In genomic region chr12:92396647-92397258, GRCh38 we compare ENCODE assay signal across 12 cellular contexts.
A peak's percentile ranks its signal among the peaks of the same experiment; 100 is the strongest.
DNase-seq lines count a peak whose midpoint lies in the region; ATAC-seq and TF ChIP-seq lines count a peak whose summit lies in the region.
"Had no signal": no experiment of that assay in that cellular context is flagged by ENCODE, and none has a peak within 500 bp of the region (broad histone marks: within the 10 kb centered on the region; RNA-seq: fewer than 3 reads in every experiment).

No MANE protein-coding gene starts in this region.

- peak overlapping the region; percentile 73 for H3K27ac Mint-ChIP-seq in activated naive CD4-positive, alpha-beta T cell treated with anti-CD3 and anti-CD28 coated beads for 36 hours
- H3K27ac Mint-ChIP-seq in activated T-cell treated with anti-CD3 and anti-CD28 coated beads, Interleukin-2, amount 50 U/mL, for 72 hours, result peak overlapping the region; percentile 94
- H3K27ac Mint-ChIP-seq: nephron had no signal

- TF ChIP-seq POLR2A in uterus (IDR thresholded peaks at IDR 0.05) (no peak), tibial nerve (IDR thresholded peaks at IDR 0.05) (no peak)

- peak; percentile 39 for DNase-seq in activated naive CD4-positive, alpha-beta T cell treated with anti-CD3 and anti-CD28 coated beads for 36 hours
- DNase-seq in activated naive CD4-positive, alpha-beta T cell treated with anti-CD3 and anti-CD28 coated beads, Interleukin-2, amount 50 U/mL, for 16 hours, result no peak
- DNase-seq in activated T-cell treated with anti-CD3 and anti-CD28 coated beads, Interleukin-2, amount 50 U/mL, for 72 hours, result peak in 1 of 2 donors; percentile 14
- DNase-seq in fibroblast of the conjunctiva (ENCODE audit: low read depth) (peak; percentile 6), uterus (peak in 1 of 2 donors; percentile 23), tibial nerve (ENCODE audit: low spot score in 2 of 2) (no peak)
- DNase-seq: COR-L47, heart right ventricle, SHP77 had no signal

- peaks cover 28% of the 10 kb centered on the region for H3K36me3 Mint-ChIP-seq in activated naive CD4-positive, alpha-beta T cell treated with anti-CD3 and anti-CD28 coated beads for 36 hours (ENCODE audit: low read depth)
- H3K36me3 Mint-ChIP-seq in activated T-cell treated with anti-CD3 and anti-CD28 coated beads, Interleukin-2, amount 50 U/mL, for 72 hours (ENCODE audit: insufficient read depth in 2 of 2), result peaks cover 16 to 35% of the 10 kb centered on the region in 2 donors

- H3K4me1 ChIP-seq in uterus (no peaks in the 10 kb centered on the region), tibial nerve (peaks cover 0 to 3% (median 0%) of the 10 kb centered on the region in 4 donors)

- H3K4me1 Mint-ChIP-seq in activated naive CD4-positive, alpha-beta T cell treated with anti-CD3 and anti-CD28 coated beads for 36 hours (ENCODE audit: low read depth), result peaks cover 97% of the 10 kb centered on the region
- peaks cover 91% of the 10 kb centered on the region for H3K4me1 Mint-ChIP-seq in activated T-cell treated with anti-CD3 and anti-CD28 coated beads, Interleukin-2, amount 50 U/mL, for 72 hours (ENCODE audit: low read depth)

- TF ChIP-seq CTCF in uterus (IDR thresholded peaks at IDR 0.05) (no peak), tibial nerve (IDR thresholded peaks at IDR 0.05) (no peak)

- no peaks in the 10 kb centered on the region for H3K27me3 ChIP-seq in uterus
- no peaks in the 10 kb centered on the region for H3K27me3 ChIP-seq in tibial nerve
- H3K27me3 ChIP-seq: heart right ventricle had no signal

- peaks cover 29% of the 10 kb centered on the region for H3K9me3 Mint-ChIP-seq in activated naive CD4-positive, alpha-beta T cell treated with anti-CD3 and anti-CD28 coated beads for 36 hours
- H3K9me3 Mint-ChIP-seq in activated T-cell treated with anti-CD3 and anti-CD28 coated beads, Interleukin-2, amount 50 U/mL, for 72 hours, result peaks cover 9 to 17% of the 10 kb centered on the region in 2 donors

- H3K9me3 ChIP-seq in uterus (peaks cover 0 to 8% of the 10 kb centered on the region in 2 donors), tibial nerve (peaks cover 0 to 27% (median 3%) of the 10 kb centered on the region in 4 donors)

- CTCF ChIA-PET in activated naive CD4-positive, alpha-beta T cell treated with anti-CD3 and anti-CD28 coated beads for 36 hours (lab: Charles Lee), result no interaction called here

- H3K27ac ChIP-seq in uterus, result peak overlapping the region; percentile 11 to 53
- peak overlapping the region in 1 of 4 donors; percentile 29 for H3K27ac ChIP-seq in tibial nerve

- no peak for TF ChIP-seq EP300 in tibial nerve (IDR thresholded peaks at IDR 0.05)

- peak; percentile 36 to 63 for ATAC-seq in activated T-cell treated with anti-CD3 and anti-CD28 coated beads, Interleukin-2, amount 50 U/mL, for 72 hours (replicated peaks in 1 of 2)
- ATAC-seq in GM19455 (IDR thresholded peaks at IDR 0.05; ENCODE audit: unreplicated experiment), result no peak
- no peak for ATAC-seq in GM21619 (IDR thresholded peaks at IDR 0.05; ENCODE audit: unreplicated experiment)

- H3K36me3 ChIP-seq in uterus (no peaks in the 10 kb centered on the region), tibial nerve (no peaks in the 10 kb centered on the region)
- H3K36me3 ChIP-seq: heart right ventricle had no signal

- H3K4me3 Mint-ChIP-seq in activated naive CD4-positive, alpha-beta T cell treated with anti-CD3 and anti-CD28 coated beads for 36 hours, result no peak overlapping the region
- peak overlapping the region; percentile 20 to 70 for H3K4me3 Mint-ChIP-seq in activated T-cell treated with anti-CD3 and anti-CD28 coated beads, Interleukin-2, amount 50 U/mL, for 72 hours
- H3K4me3 Mint-ChIP-seq: nephron had no signal

- WGBS in tibial nerve, 2 donors, result 64 to 74% methylated on average over 2 of the region's 2 CpGs

- no peaks in the 10 kb centered on the region for H3K27me3 Mint-ChIP-seq in activated naive CD4-positive, alpha-beta T cell treated with anti-CD3 and anti-CD28 coated beads for 36 hours (ENCODE audit: low read depth)
- no peaks in the 10 kb centered on the region for H3K27me3 Mint-ChIP-seq in activated T-cell treated with anti-CD3 and anti-CD28 coated beads, Interleukin-2, amount 50 U/mL, for 72 hours (ENCODE audit: low read depth)

- intact Hi-C loops in activated naive CD4-positive, alpha-beta T cell treated with anti-CD3 and anti-CD28 coated beads for 36 hours (cut with micrococcal nuclease), result loop anchor here (5.0 kb wide), 1 partner anchor 531 kb away; the partner anchor contains the start of gene EEA1
- intact Hi-C loops in uterus (cut with DNase I; ENCODE audit: low total_unique reads), result no loop called here

- H3K4me3 ChIP-seq in uterus, result no peak overlapping the region
- H3K4me3 ChIP-seq in tibial nerve, result no peak overlapping the region
- H3K4me3 ChIP-seq: heart right ventricle had no signal

Comparison
In these comparisons a context has a peak if more than half of its experiments do, and no peak if none do; other contexts are left out.
1. DNase-seq: peak in activated naive CD4-positive, alpha-beta T cell treated with anti-CD3 and anti-CD28 coated beads for 36 hours (single experiment) and fibroblast of the conjunctiva (single experiment); none in activated naive CD4-positive, alpha-beta T cell treated with anti-CD3 and anti-CD28 coated beads, Interleukin-2, amount 50 U/mL, for 16 hours (single experiment) and tibial nerve (0 of 2).
2. ATAC-seq: peak in activated T-cell treated with anti-CD3 and anti-CD28 coated beads, Interleukin-2, amount 50 U/mL, for 72 hours (2 of 2); none in GM19455 (single experiment) and GM21619 (single experiment).